19 cellular contexts compared by ENCODE assay signal in genomic region chr6:36249536-36249935, GRCh38. TPM values are rescaled to one million over a fixed set of nuclear protein-coding genes. Genes with fewer than 3 reads are reported as not detected.
DNase-seq lines count a peak whose midpoint lies in the region; ATAC-seq and TF ChIP-seq lines count a peak whose summit lies in the region.
"Had no signal": no experiment of that assay in that cellular context is flagged by ENCODE, and none has a peak within 500 bp of the region (broad histone marks: within the 10 kb centered on the region; RNA-seq: fewer than 3 reads in every experiment).

No MANE protein-coding gene starts in this region.

- CTCF ChIA-PET in AG04450 (lab: Charles Lee) (interaction anchor here (1.1 to 1.2 kb wide), 2 partner anchors 91 to 154 kb away, joined by 3 read pairs; no protein-coding TSS in a partner anchor), PC-9 (lab: Charles Lee) (no interaction called here), OCI-LY7 (lab: Charles Lee; ENCODE audit: unreplicated experiment) (no interaction called here)

- no peak overlapping the region for H3K4me3 ChIP-seq in AG04450 (ENCODE audit: low read depth, low read length)
- no peak overlapping the region for H3K4me3 ChIP-seq in PC-9
- no peak overlapping the region for H3K4me3 ChIP-seq in OCI-LY7 (ENCODE audit: low read depth, low read length, poor library complexity, severe bottlenecking)

- H3K36me3 ChIP-seq in PC-9 (ENCODE audit: low read depth) (no peaks in the 10 kb centered on the region), OCI-LY7 (ENCODE audit: insufficient read depth, low read length) (no peaks in the 10 kb centered on the region)

- ATAC-seq in HG03442 (IDR thresholded peaks at IDR 0.05; ENCODE audit: unreplicated experiment): no peak

- H3K4me2 ChIP-seq in PC-9 (peak overlapping the region; percentile 8), OCI-LY7 (ENCODE audit: low read length) (no peak overlapping the region)
- H3K4me2 ChIP-seq: KMS-11 had no signal

- H3K4me1 ChIP-seq in PC-9 (replicated peaks; ENCODE audit: insufficient read depth) (peaks cover 50% of the 10 kb centered on the region), OCI-LY7 (ENCODE audit: insufficient read depth, low read length, poor library complexity, severe bottlenecking) (peaks cover 12% of the 10 kb centered on the region)

- H3K79me2 ChIP-seq in PC-9 (ENCODE audit: low read depth): no peaks in the 10 kb centered on the region
- no peaks in the 10 kb centered on the region for H3K79me2 ChIP-seq in OCI-LY7 (ENCODE audit: insufficient read depth, low read depth, low read length)

- no peaks in the 10 kb centered on the region for H3K36me3 Mint-ChIP-seq in nephron (ENCODE audit: low read depth)

- H3K27me3 Mint-ChIP-seq in nephron (ENCODE audit: low read depth): no peaks in the 10 kb centered on the region

- peaks cover 24% of the 10 kb centered on the region for H3K4me1 Mint-ChIP-seq in nephron

- no peaks in the 10 kb centered on the region for H3F3A ChIP-seq in PC-9 (ENCODE audit: insufficient read depth, low read depth)

- H3K27ac ChIP-seq in AG04450 (ENCODE audit: low read depth, low read length): peak overlapping the region; percentile 39
- H3K27ac ChIP-seq in PC-9: peak overlapping the region; percentile 50
- peak overlapping the region; percentile 86 for H3K27ac ChIP-seq in epithelial cell of prostate
- H3K27ac ChIP-seq in OCI-LY7 (ENCODE audit: low read depth, low read length, poor library complexity, severe bottlenecking): no peak overlapping the region
- H3K27ac ChIP-seq: KMS-11, RWPE1 had no signal

- POLR2A ChIA-PET in AG04450 (lab: Yijun Ruan, JAX): no interaction called here
- POLR2A ChIA-PET in PC-9 (lab: Charles Lee; ENCODE audit: unreplicated experiment): interaction anchor here (0.6 to 0.7 kb wide), 2 partner anchors 239 to 413 kb away, joined by 3 to 8 read pairs; no protein-coding TSS in a partner anchor
- POLR2A ChIA-PET in OCI-LY7 (lab: Charles Lee): interaction anchor here (1.6 kb wide), 1 partner anchor 21 kb away, joined by 3 read pairs; no protein-coding TSS in a partner anchor

- TF ChIP-seq CTCF in AG04450 (IDR thresholded peaks at IDR 0.05; ENCODE audit: low read depth, low read length) (no peak), PC-9 (conservative IDR thresholded peaks at IDR 0.05) (no peak), nephron (IDR thresholded peaks at IDR 0.05; ENCODE audit: unreplicated experiment in 3 of 3) (no peak), OCI-LY7 (conservative IDR thresholded peaks at IDR 0.05; ENCODE audit: low read length) (no peak)

- H3K27me3 ChIP-seq in AG04450 (ENCODE audit: control insufficient read depth, insufficient read depth, low read length) (no peaks in the 10 kb centered on the region), PC-9 (ENCODE audit: insufficient read depth, low read depth) (no peaks in the 10 kb centered on the region)

- no peaks in the 10 kb centered on the region for H4K20me1 ChIP-seq in PC-9 (ENCODE audit: insufficient read depth)
- no peaks in the 10 kb centered on the region for H4K20me1 ChIP-seq in OCI-LY7 (ENCODE audit: insufficient read depth, low read length)

- BruUV-seq in PC-9 (replicated peaks; lab: Mats Ljungman, UMichigan) (no TSS peak), OCI-LY7 (replicated peaks; lab: Mats Ljungman, UMichigan) (no TSS peak)

- H3K9me2 ChIP-seq in PC-9 (ENCODE audit: insufficient read depth) (no peaks in the 10 kb centered on the region), OCI-LY7 (ENCODE audit: insufficient read depth, low read length) (no peaks in the 10 kb centered on the region)

- H3K9me3 ChIP-seq in AG04450 (ENCODE audit: control insufficient read depth, insufficient read depth, low read length) (no peaks in the 10 kb centered on the region; the same call in 1 of the 2 replicates), PC-9 (ENCODE audit: insufficient read depth, low read depth) (no peaks in the 10 kb centered on the region), OCI-LY7 (ENCODE audit: low read length) (no peaks in the 10 kb centered on the region)

- no peaks in the 10 kb centered on the region for H3K9me3 Mint-ChIP-seq in nephron

- no peak overlapping the region for H3K4me3 Mint-ChIP-seq in nephron

- peak overlapping the region in 2 of 3 experiments; percentile 45 to 54 for H3K27ac Mint-ChIP-seq in nephron

- DNase-seq in AG04450 (ENCODE audit: low read depth, low spot score) (no peak), PC-9 (peak in 1 of 2 experiments; percentile 40), epithelial cell of prostate (ENCODE audit: low read depth, low spot score) (no peak), NCI-H510A (lab: John Stamatoyannopoulos, UW) (no peak), amniotic stem cell (lab: John Stamatoyannopoulos, UW) (no peak), OCI-LY7 (ENCODE audit: low spot score) (no peak)
- DNase-seq: 8988T, C1 segment of cervical spinal cord, MV-4-11, NCI-H1417 treated with DMSO at 0.1 percent for 48 hours, NCI-H1930, NCI-H524 treated with DMSO at 0.1 percent for 48 hours, SIG-M5 had no signal

- intact Hi-C loops in PC-9 (cut with micrococcal nuclease; ENCODE audit: unreplicated experiment) (no loop called here), OCI-LY7 (cut with micrococcal nuclease; ENCODE audit: unreplicated experiment) (no loop called here)

- H2AFZ ChIP-seq in PC-9 (no peak overlapping the region), OCI-LY7 (ENCODE audit: low read length) (no peak overlapping the region)

RNA-seq across cellular contexts. Expression of gene PNPLA1, which starts 20.3 kb away (rescaled TPM):
- not detected in 2 replicates for polyA plus RNA-seq in AG04450 (2011; rRNA removed)
- not detected in 2 replicates for polyA minus RNA-seq in AG04450 (2011; rRNA and poly(A)+ RNA removed)
- total RNA-seq in PC-9 (2021) (0.17 TPM in 1 of 2 replicates, not detected in the other), OCI-LY7 (2022) (not detected in 2 replicates)
- not detected in 2 replicates for total RNA-seq in OCI-LY7 (2014; rRNA removed; shearing (Covaris generic))
- total RNA-seq: H1, HepG2 had no signal
- polyA plus RNA-seq: H1, HepG2 had no signal

RNA-seq across cellular contexts. Expression of gene BRPF3, which starts 53.0 kb away (rescaled TPM):
- polyA plus RNA-seq in AG04450 (2011; rRNA removed): 13.9 and 15.5 TPM in 2 replicates
- polyA minus RNA-seq in AG04450 (2011; rRNA and poly(A)+ RNA removed): 18.2 and 20.0 TPM in 2 replicates
- 27.3 and 32.3 TPM in 2 replicates for total RNA-seq in PC-9 (2021)
- total RNA-seq in OCI-LY7 (2014; rRNA removed; shearing (Covaris generic)): 3.9 and 10.4 TPM in 2 replicates
- 11.0 and 12.0 TPM in 2 replicates for total RNA-seq in OCI-LY7 (2022)
